Comparison of ENCODE assay signal across 8 cellular contexts in the genomic region with DNA sequence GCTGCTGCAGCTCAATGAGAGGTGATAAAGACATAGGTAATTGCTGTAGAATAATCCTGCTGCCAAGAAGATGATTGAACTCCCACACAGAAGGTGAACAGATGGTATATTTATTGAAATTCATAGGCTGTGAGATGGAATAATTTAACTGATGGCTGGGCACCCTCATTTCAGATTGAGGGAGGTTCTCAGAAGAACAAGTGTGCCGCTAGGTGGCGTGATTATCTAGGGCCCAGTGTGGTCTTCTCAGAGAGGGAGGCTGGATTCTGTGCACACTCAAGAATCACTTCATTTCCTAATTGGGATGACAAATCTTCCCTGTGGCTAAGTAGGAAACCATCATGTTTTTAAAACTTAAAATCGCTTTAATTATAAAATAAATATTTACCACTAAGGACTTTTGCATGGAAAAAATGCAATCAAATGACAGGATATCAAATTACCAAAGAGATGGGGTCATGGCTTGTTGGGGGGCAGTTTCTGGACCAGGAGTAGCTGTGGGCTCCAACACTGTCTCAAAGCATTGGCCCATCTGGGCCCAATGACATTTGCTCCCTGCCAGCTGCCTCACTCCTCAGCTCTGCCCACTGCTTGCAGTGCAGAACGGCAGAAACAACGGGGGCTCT.
DNase-seq lines count a peak whose midpoint lies in the region; ATAC-seq and TF ChIP-seq lines count a peak whose summit lies in the region.

No MANE protein-coding gene starts in this region.

- no peaks in the 10 kb centered on the region for H4K20me1 ChIP-seq in KMS-11 (ENCODE audit: insufficient read depth)

- peaks cover 9% of the 10 kb centered on the region for H3K4me1 ChIP-seq in KMS-11 (ENCODE audit: low read depth, poor library complexity, severe bottlenecking)

- no peak overlapping the region for H2AFZ ChIP-seq in KMS-11 (ENCODE audit: low read depth)

- TF ChIP-seq CTCF in KMS-11 (conservative IDR thresholded peaks at IDR 0.05; ENCODE audit: low read depth, low read length): peak; percentile 60
- peak; percentile 84 for TF ChIP-seq CTCF in glutamatergic neuron (IDR thresholded peaks at IDR 0.05; ENCODE audit: partially characterized antibody, unreplicated experiment)

- peaks cover 16% of the 10 kb centered on the region for H3K4me1 Mint-ChIP-seq in glutamatergic neuron (ENCODE audit: low read depth, unreplicated experiment)

- H3K27ac Mint-ChIP-seq in glutamatergic neuron (ENCODE audit: unreplicated experiment): no peak overlapping the region

- H3K4me3 ChIP-seq in KMS-11 (IDR thresholded peaks at IDR 0.05; ENCODE audit: insufficient read depth, low read depth, low read length): no peak overlapping the region

- no peak for ATAC-seq in activated CD4-positive, CD25-positive, alpha-beta regulatory T cell treated with anti-CD3 and anti-CD28 coated beads, Interleukin-2, amount 50 U/mL, for 24 hours
- ATAC-seq in HG03095 (IDR thresholded peaks at IDR 0.05; ENCODE audit: unreplicated experiment): no peak

- no peaks in the 10 kb centered on the region for H3K27me3 ChIP-seq in KMS-11 (ENCODE audit: insufficient read depth, low read depth)

- peaks cover 3% of the 10 kb centered on the region for H3K27me3 Mint-ChIP-seq in glutamatergic neuron (ENCODE audit: unreplicated experiment)

- H3K4me2 ChIP-seq in KMS-11: no peak overlapping the region

- no peaks in the 10 kb centered on the region for H3K36me3 ChIP-seq in KMS-11 (ENCODE audit: insufficient read depth)

- DNase-seq in activated CD4-positive, CD25-positive, alpha-beta regulatory T cell (lab: John Stamatoyannopoulos, UW): peak in 3 of 4 experiments; percentile 7 to 37 (median 13)
- peak; percentile 69 for DNase-seq in RKO (ENCODE audit: low spot score)
- DNase-seq in activated gamma-delta T cell treated with anti-CD3 and anti-CD28 coated beads, Interleukin-2, amount 50 U/mL, for 16 hours (ENCODE audit: low read depth): peak; percentile 28
- DNase-seq in glutamatergic neuron: peak; percentile 77
- peak; percentile 11 for DNase-seq in pulmonary artery endothelial cell (ENCODE audit: low read depth, low spot score)

- no peak overlapping the region for H3K27ac ChIP-seq in KMS-11

- H3K79me2 ChIP-seq in KMS-11 (ENCODE audit: insufficient read depth, low read depth): no peaks in the 10 kb centered on the region

- peaks cover 2% of the 10 kb centered on the region for H3K9me3 Mint-ChIP-seq in glutamatergic neuron (ENCODE audit: unreplicated experiment)

- no peaks in the 10 kb centered on the region for H3K36me3 Mint-ChIP-seq in glutamatergic neuron (ENCODE audit: unreplicated experiment)

- H3K4me3 Mint-ChIP-seq in glutamatergic neuron (ENCODE audit: unreplicated experiment): no peak overlapping the region

- H3K9ac ChIP-seq in KMS-11: no peak overlapping the region

Comparison
In these comparisons a context has a peak if more than half of its experiments do, and no peak if none do; other contexts are left out.
1. DNase-seq: peak in every context shown above with its lines; median percentile 77 in glutamatergic neuron; 69 in RKO; 28 in activated gamma-delta T cell treated with anti-CD3 and anti-CD28 coated beads, Interleukin-2, amount 50 U/mL, for 16 hours; 13 in activated CD4-positive, CD25-positive, alpha-beta regulatory T cell; 11 in pulmonary artery endothelial cell.